In the genomic region with DNA sequence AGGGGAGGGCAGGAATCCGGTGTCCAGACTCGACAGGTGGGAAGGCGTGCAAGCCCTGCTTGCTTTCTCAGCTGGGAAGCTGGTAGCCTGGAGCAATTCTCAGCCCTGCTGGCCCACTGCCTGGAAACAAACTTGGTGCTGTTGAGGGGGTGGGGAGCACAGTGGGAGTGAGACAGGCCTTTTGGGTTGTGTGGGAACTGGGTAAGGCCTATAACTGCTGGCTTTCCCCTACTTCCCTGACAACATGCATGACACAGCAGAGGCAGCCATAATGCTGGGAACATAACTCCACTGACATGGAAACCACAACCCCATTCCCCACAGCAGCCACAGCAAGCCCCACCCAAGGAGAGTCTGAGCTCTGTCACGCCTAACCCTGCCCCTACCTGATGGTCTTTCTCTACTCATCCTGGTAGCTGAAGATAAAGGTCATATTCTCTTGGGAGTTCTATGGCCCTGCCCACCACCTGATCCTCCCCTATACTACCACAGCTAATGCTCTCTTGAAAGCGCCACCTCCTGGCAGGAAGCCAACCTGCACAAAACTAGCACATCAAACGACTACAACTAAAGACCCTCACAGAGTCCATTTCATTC, we compare ENCODE assay signal across 2 cellular contexts.
TF ChIP-seq lines count a peak whose summit lies in the region.

No MANE protein-coding gene starts in this region.

TF ChIP-seq in HEK293, 187 proteins besides CTCF, POLR2A, EP300 and RAD21 (continued from another document and continues in another):
- TF ChIP-seq, protein P1, sequence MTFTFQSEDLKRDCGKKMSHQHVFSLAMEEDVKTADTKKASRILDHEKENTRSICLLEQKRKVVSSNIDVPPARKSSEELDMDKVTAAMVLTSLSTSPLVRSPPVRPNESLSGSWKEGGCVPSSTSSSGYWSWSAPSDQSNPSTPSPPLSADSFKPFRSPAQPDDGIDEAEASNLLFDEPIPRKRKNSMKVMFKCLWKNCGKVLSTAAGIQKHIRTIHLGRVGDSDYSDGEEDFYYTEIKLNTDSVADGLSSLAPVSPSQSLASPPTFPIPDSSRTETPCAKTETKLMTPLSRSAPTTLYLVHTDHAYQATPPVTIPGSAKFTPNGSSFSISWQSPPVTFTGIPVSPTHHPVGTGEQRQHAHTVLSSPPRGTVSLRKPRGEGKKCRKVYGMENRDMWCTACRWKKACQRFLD (tag by site-specific recombination; IDR thresholded peaks at IDR 0.05): no peak
- TF ChIP-seq ZIC2 (tag by site-specific recombination; IDR thresholded peaks at IDR 0.05) (0 out of 2 replicates have a peak, but pooled peaks have one; percentile 19), EGR2 (tag by site-specific recombination; IDR thresholded peaks at IDR 0.05; ENCODE audit: low read depth) (peak; percentile 70), GLIS1 (tag by site-specific recombination; IDR thresholded peaks at IDR 0.05) (no peak), SCRT2 (tag by site-specific recombination; IDR thresholded peaks at IDR 0.05) (peak; percentile 72), ZNF248 (tag by site-specific recombination; IDR thresholded peaks at IDR 0.05) (no peak), ZNF24 (tag by site-specific recombination; IDR thresholded peaks at IDR 0.05) (no peak), ZNF184 (tag by site-specific recombination; IDR thresholded peaks at IDR 0.05) (no peak), ZNF202 (tag by site-specific recombination; IDR thresholded peaks at IDR 0.05; ENCODE audit: borderline replicate concordance) (no peak), ZNF571 (tag by site-specific recombination; IDR thresholded peaks at IDR 0.05) (no peak), ZNF670 (tag by site-specific recombination; IDR thresholded peaks at IDR 0.05; ENCODE audit: low read depth) (no peak), ZSCAN16 (tag by site-specific recombination; IDR thresholded peaks at IDR 0.05) (no peak), ZNF174 (tag by site-specific recombination; IDR thresholded peaks at IDR 0.05) (no peak), PRDM1 (tag by site-specific recombination; IDR thresholded peaks at IDR 0.05) (no peak), HOXA7 (CRISPR knock-in tag; IDR thresholded peaks at IDR 0.05; ENCODE audit: borderline replicate concordance) (no peak), SCRT1 (tag by site-specific recombination; IDR thresholded peaks at IDR 0.05; ENCODE audit: borderline replicate concordance) (0 out of 2 replicates have a peak, but pooled peaks have one; percentile 20), ZNF112 (tag by site-specific recombination; IDR thresholded peaks at IDR 0.05) (no peak), ZNF391 (tag by site-specific recombination; IDR thresholded peaks at IDR 0.05; ENCODE audit: borderline replicate concordance, low read depth) (no peak), KLF16 (tag by site-specific recombination; IDR thresholded peaks at IDR 0.05) (no peak), KLF9 (tag by site-specific recombination; IDR thresholded peaks at IDR 0.05; ENCODE audit: low read depth) (no peak), ZBTB21 (tag by site-specific recombination; IDR thresholded peaks at IDR 0.05) (no peak), ZNF133 (tag by site-specific recombination; IDR thresholded peaks at IDR 0.05) (no peak)
- TF ChIP-seq, protein P2, sequence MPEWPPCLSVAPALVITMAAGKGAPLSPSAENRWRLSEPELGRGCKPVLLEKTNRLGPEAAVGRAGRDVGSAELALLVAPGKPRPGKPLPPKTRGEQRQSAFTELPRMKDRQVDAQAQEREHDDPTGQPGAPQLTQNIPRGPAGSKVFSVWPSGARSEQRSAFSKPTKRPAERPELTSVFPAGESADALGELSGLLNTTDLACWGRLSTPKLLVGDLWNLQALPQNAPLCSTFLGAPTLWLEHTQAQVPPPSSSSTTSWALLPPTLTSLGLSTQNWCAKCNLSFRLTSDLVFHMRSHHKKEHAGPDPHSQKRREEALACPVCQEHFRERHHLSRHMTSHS (tag by site-specific recombination; IDR thresholded peaks at IDR 0.05): no peak
- TF ChIP-seq, protein P3, sequence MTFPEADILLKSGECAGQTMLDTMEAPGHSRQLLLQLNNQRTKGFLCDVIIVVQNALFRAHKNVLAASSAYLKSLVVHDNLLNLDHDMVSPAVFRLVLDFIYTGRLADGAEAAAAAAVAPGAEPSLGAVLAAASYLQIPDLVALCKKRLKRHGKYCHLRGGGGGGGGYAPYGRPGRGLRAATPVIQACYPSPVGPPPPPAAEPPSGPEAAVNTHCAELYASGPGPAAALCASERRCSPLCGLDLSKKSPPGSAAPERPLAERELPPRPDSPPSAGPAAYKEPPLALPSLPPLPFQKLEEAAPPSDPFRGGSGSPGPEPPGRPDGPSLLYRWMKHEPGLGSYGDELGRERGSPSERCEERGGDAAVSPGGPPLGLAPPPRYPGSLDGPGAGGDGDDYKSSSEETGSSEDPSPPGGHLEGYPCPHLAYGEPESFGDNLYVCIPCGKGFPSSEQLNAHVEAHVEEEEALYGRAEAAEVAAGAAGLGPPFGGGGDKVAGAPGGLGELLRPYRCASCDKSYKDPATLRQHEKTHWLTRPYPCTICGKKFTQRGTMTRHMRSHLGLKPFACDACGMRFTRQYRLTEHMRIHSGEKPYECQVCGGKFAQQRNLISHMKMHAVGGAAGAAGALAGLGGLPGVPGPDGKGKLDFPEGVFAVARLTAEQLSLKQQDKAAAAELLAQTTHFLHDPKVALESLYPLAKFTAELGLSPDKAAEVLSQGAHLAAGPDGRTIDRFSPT (tag by site-specific recombination; IDR thresholded peaks at IDR 0.05): no peak

TF ChIP-seq in K562, 482 proteins besides CTCF, POLR2A, EP300 and RAD21 (continued from another document and continues in another):
- TF ChIP-seq, protein P4, sequence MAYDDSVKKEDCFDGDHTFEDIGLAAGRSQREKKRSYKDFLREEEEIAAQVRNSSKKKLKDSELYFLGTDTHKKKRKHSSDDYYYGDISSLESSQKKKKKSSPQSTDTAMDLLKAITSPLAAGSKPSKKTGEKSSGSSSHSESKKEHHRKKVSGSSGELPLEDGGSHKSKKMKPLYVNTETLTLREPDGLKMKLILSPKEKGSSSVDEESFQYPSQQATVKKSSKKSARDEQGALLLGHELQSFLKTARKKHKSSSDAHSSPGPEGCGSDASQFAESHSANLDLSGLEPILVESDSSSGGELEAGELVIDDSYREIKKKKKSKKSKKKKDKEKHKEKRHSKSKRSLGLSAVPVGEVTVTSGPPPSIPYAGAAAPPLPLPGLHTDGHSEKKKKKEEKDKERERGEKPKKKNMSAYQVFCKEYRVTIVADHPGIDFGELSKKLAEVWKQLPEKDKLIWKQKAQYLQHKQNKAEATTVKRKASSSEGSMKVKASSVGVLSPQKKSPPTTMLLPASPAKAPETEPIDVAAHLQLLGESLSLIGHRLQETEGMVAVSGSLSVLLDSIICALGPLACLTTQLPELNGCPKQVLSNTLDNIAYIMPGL (CRISPR knock-in tag; IDR thresholded peaks at IDR 0.05): no peak
- no peak for TF ChIP-seq ZC3H4 (CRISPR knock-in tag; IDR thresholded peaks at IDR 0.05; ENCODE audit: borderline replicate concordance)
- TF ChIP-seq RCOR1 (IDR thresholded peaks at IDR 0.05; ENCODE audit: borderline replicate concordance in 1 of 2, low read depth in 2 of 2, low read length in 2 of 2): peak; percentile 21 to 67; a peak in 3 of 4 replicates
- TF ChIP-seq MAFF (IDR thresholded peaks at IDR 0.05; ENCODE audit: low read length): peak; percentile 63
- TF ChIP-seq, protein P5, sequence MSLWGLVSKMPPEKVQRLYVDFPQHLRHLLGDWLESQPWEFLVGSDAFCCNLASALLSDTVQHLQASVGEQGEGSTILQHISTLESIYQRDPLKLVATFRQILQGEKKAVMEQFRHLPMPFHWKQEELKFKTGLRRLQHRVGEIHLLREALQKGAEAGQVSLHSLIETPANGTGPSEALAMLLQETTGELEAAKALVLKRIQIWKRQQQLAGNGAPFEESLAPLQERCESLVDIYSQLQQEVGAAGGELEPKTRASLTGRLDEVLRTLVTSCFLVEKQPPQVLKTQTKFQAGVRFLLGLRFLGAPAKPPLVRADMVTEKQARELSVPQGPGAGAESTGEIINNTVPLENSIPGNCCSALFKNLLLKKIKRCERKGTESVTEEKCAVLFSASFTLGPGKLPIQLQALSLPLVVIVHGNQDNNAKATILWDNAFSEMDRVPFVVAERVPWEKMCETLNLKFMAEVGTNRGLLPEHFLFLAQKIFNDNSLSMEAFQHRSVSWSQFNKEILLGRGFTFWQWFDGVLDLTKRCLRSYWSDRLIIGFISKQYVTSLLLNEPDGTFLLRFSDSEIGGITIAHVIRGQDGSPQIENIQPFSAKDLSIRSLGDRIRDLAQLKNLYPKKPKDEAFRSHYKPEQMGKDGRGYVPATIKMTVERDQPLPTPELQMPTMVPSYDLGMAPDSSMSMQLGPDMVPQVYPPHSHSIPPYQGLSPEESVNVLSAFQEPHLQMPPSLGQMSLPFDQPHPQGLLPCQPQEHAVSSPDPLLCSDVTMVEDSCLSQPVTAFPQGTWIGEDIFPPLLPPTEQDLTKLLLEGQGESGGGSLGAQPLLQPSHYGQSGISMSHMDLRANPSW (CRISPR knock-in tag; IDR thresholded peaks at IDR 0.05): no peak
- peak; percentile 96 for TF ChIP-seq CTBP1 (IDR thresholded peaks at IDR 0.05; ENCODE audit: borderline replicate concordance)
- TF ChIP-seq ZZZ3 (IDR thresholded peaks at IDR 0.05): no peak
- TF ChIP-seq NR2C1 (IDR thresholded peaks at IDR 0.05): peak; percentile 48
- peak; percentile 55 for TF ChIP-seq NR2C1 (tag; IDR thresholded peaks at IDR 0.05)
- no peak for TF ChIP-seq SMARCA5 (IDR thresholded peaks at IDR 0.05)
- no peak for TF ChIP-seq TCF7L2 (IDR thresholded peaks at IDR 0.05; ENCODE audit: low read depth, low read length)
- no peak for TF ChIP-seq GABPB2 (CRISPR knock-in tag; conservative IDR thresholded peaks at IDR 0.05)
- peak; percentile 65 for TF ChIP-seq SMC3 (conservative IDR thresholded peaks at IDR 0.05; ENCODE audit: insufficient read depth, low read depth, low read length)
- TF ChIP-seq SIN3B (IDR thresholded peaks at IDR 0.05; ENCODE audit: low read depth): no peak
- no peak for TF ChIP-seq CREB1 (IDR thresholded peaks at IDR 0.05)
- TF ChIP-seq CREB1 (CRISPR knock-in tag; IDR thresholded peaks at IDR 0.05): no peak
- peak; percentile 77 for TF ChIP-seq TEAD4 (IDR thresholded peaks at IDR 0.05; ENCODE audit: low read length)
- TF ChIP-seq TEAD4 (CRISPR knock-in tag; IDR thresholded peaks at IDR 0.05; ENCODE audit: borderline replicate concordance): no peak
- TF ChIP-seq NR4A1 (CRISPR knock-in tag; IDR thresholded peaks at IDR 0.05): no peak
- no peak for TF ChIP-seq NR4A1 (tag; IDR thresholded peaks at IDR 0.05)
- peak; percentile 55; the same call in 1 of the 2 replicates for TF ChIP-seq CBFA2T2 (conservative IDR thresholded peaks at IDR 0.05)
- peak; percentile 21 to 52; a peak in 1 of 4 replicates for TF ChIP-seq MAZ (CRISPR knock-in tag; conservative IDR thresholded peaks at IDR 0.05 in 1 of 2, IDR thresholded peaks at IDR 0.05 in 1 of 2)
- TF ChIP-seq KDM5B (IDR thresholded peaks at IDR 0.05; ENCODE audit: insufficient replicate concordance, low read depth, low read length): no peak
- TF ChIP-seq JUND (IDR thresholded peaks at IDR 0.05; ENCODE audit: borderline replicate concordance, low read depth, low read length): peak; percentile 51; the same call in 1 of the 2 replicates
- TF ChIP-seq JUND (tag; IDR thresholded peaks at IDR 0.05; ENCODE audit: borderline replicate concordance, low read depth, low read length): peak; percentile 76; the same call in 1 of the 3 replicates
- no peak for TF ChIP-seq ETV6 (IDR thresholded peaks at IDR 0.05; ENCODE audit: borderline replicate concordance in 1 of 2, low read depth in 2 of 2, low read length in 1 of 2)
- no peak for TF ChIP-seq ETV6 (CRISPR knock-in tag; IDR thresholded peaks at IDR 0.05; ENCODE audit: borderline replicate concordance)
- TF ChIP-seq, protein P6, sequence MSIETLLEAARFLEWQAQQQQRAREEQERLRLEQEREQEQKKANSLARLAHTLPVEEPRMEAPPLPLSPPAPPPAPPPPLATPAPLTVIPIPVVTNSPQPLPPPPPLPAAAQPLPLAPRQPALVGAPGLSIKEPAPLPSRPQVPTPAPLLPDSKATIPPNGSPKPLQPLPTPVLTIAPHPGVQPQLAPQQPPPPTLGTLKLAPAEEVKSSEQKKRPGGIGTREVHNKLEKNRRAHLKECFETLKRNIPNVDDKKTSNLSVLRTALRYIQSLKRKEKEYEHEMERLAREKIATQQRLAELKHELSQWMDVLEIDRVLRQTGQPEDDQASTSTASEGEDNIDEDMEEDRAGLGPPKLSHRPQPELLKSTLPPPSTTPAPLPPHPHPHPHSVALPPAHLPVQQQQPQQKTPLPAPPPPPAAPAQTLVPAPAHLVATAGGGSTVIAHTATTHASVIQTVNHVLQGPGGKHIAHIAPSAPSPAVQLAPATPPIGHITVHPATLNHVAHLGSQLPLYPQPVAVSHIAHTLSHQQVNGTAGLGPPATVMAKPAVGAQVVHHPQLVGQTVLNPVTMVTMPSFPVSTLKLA (conservative IDR thresholded peaks at IDR 0.05): peak in 1 of 2 experiments; percentile 50; a peak in 2 of 4 replicates
- peak; percentile 73; the same call in 1 of the 2 replicates for TF ChIP-seq ZNF263 (CRISPR knock-in tag; IDR thresholded peaks at IDR 0.05; ENCODE audit: borderline replicate concordance)
- TF ChIP-seq, protein P7, sequence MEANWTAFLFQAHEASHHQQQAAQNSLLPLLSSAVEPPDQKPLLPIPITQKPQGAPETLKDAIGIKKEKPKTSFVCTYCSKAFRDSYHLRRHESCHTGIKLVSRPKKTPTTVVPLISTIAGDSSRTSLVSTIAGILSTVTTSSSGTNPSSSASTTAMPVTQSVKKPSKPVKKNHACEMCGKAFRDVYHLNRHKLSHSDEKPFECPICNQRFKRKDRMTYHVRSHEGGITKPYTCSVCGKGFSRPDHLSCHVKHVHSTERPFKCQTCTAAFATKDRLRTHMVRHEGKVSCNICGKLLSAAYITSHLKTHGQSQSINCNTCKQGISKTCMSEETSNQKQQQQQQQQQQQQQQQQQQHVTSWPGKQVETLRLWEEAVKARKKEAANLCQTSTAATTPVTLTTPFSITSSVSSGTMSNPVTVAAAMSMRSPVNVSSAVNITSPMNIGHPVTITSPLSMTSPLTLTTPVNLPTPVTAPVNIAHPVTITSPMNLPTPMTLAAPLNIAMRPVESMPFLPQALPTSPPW (CRISPR knock-in tag; IDR thresholded peaks at IDR 0.05): peak; percentile 59; the same call in 1 of the 2 replicates
- peak; percentile 60 for TF ChIP-seq NCOR1 (IDR thresholded peaks at IDR 0.05)
- TF ChIP-seq, protein P8, sequence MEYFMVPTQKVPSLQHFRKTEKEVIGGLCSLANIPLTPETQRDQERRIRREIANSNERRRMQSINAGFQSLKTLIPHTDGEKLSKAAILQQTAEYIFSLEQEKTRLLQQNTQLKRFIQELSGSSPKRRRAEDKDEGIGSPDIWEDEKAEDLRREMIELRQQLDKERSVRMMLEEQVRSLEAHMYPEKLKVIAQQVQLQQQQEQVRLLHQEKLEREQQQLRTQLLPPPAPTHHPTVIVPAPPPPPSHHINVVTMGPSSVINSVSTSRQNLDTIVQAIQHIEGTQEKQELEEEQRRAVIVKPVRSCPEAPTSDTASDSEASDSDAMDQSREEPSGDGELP (CRISPR knock-in tag; IDR thresholded peaks at IDR 0.05; ENCODE audit: borderline replicate concordance): peak; percentile 87
- TF ChIP-seq MIER1 (IDR thresholded peaks at IDR 0.05; ENCODE audit: low read depth): no peak
- no peak for TF ChIP-seq SMARCB1 (IDR thresholded peaks at IDR 0.05; ENCODE audit: insufficient read length, low read depth)
- TF ChIP-seq, protein P9, sequence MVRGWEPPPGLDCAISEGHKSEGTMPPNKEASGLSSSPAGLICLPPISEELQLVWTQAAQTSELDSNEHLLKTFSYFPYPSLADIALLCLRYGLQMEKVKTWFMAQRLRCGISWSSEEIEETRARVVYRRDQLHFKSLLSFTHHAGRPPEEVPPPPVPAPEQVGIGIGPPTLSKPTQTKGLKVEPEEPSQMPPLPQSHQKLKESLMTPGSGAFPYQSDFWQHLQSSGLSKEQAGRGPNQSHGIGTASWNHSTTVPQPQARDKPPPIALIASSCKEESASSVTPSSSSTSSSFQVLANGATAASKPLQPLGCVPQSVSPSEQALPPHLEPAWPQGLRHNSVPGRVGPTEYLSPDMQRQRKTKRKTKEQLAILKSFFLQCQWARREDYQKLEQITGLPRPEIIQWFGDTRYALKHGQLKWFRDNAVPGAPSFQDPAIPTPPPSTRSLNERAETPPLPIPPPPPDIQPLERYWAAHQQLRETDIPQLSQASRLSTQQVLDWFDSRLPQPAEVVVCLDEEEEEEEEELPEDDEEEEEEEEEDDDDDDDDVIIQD (CRISPR knock-in tag; IDR thresholded peaks at IDR 0.05): no peak
- no peak for TF ChIP-seq DNMT1 (IDR thresholded peaks at IDR 0.05)
- TF ChIP-seq ARID1B (IDR thresholded peaks at IDR 0.05): peak; percentile 77
